Comparison of ENCODE assay signal across 20 cellular contexts in the genomic region with DNA sequence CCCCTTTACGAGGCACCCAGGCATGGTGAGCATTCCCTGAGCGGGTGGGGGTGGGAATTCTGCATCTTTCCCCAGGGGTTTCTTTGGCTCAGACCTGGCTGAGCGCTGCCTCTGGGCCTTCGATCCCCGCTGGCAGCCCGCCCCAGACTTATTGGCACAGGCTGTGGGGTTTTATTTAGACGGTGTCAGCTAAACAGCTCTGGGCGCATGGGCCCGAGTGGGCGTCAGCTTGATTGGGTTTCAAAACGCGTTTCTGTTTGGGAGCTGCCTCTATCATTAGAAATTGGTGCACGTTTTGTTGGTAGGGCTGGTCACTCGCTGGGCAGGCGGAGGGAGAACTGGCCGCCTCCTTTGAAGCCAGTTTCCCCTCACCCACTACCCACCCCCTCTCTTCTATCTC. TPM values are rescaled to one million over a fixed set of nuclear protein-coding genes. Genes with fewer than 3 reads are reported as not detected.
DNase-seq lines count a peak whose midpoint lies in the region; ATAC-seq and TF ChIP-seq lines count a peak whose summit lies in the region.
"Had no signal": no experiment of that assay in that cellular context is flagged by ENCODE, and none has a peak within 500 bp of the region (broad histone marks: within the 10 kb centered on the region; RNA-seq: fewer than 3 reads in every experiment).

No MANE protein-coding gene starts in this region.

- H3K4me1 ChIP-seq in BLaER1 treated with 17β-estradiol and CSF1 and Interleukin-3, amounts not matched to agents 10 nM and 100 nM, result peaks cover 83 to 100% (median 100%) of the 10 kb centered on the region in 10 experiments
- H3K4me1 ChIP-seq in heart right ventricle, result peaks cover 32 to 100% (median 71%) of the 10 kb centered on the region in 9 donors

- H3K9me3 ChIP-seq in BLaER1 treated with 17β-estradiol and CSF1 and Interleukin-3, amounts not matched to agents 10 nM and 100 nM (replicated peaks in 1 of 11), result no peaks in the 10 kb centered on the region
- no peaks in the 10 kb centered on the region for H3K9me3 ChIP-seq in heart right ventricle
- H3K9me3 ChIP-seq: gastrocnemius medialis, Peyer's patch, transverse colon had no signal

- ATAC-seq in heart right ventricle (peak in 5 of 8 donors; percentile 25 to 36 (median 35)), HG03469 (IDR thresholded peaks at IDR 0.05; ENCODE audit: unreplicated experiment) (no peak)
- ATAC-seq: effector memory CD8-positive, alpha-beta T cell; gastrocnemius medialis had no signal

- peak overlapping the region in 5 of 11 experiments; percentile 12 to 86 (median 52); a peak in 8 of 22 replicates for H3K27ac ChIP-seq in BLaER1 treated with 17β-estradiol and CSF1 and Interleukin-3, amounts not matched to agents 10 nM and 100 nM
- no peak overlapping the region for H3K27ac ChIP-seq in heart right ventricle
- H3K27ac ChIP-seq: cardiac muscle cell, gastrocnemius medialis, transverse colon had no signal

- H3K4me3 ChIP-seq in BLaER1 treated with 17β-estradiol and CSF1 and Interleukin-3, amounts not matched to agents 10 nM and 100 nM, result peak overlapping the region in 3 of 10 experiments; percentile 1 to 30 (median 5); a peak in 3 of 20 replicates
- no peak overlapping the region for H3K4me3 ChIP-seq in heart right ventricle
- H3K4me3 ChIP-seq: cardiac muscle cell, gastrocnemius medialis, Peyer's patch, transverse colon had no signal

- H3K4me2 ChIP-seq in BLaER1 treated with 17β-estradiol and CSF1 and Interleukin-3, amounts not matched to agents 10 nM and 100 nM, result peak overlapping the region; percentile 62 to 98 (median 84)

- intact Hi-C loops in heart right ventricle (cut with DNase I), result no loop called here
- intact Hi-C loops in posterior vena cava (cut with DNase I), result no loop called here

- TF ChIP-seq CTCF in heart right ventricle (IDR thresholded peaks at IDR 0.05), result no peak

- peaks cover 0 to 100% (median 93%) of the 10 kb centered on the region in 11 experiments; a peak in 20 of 22 replicates for H4K20me1 ChIP-seq in BLaER1 treated with 17β-estradiol and CSF1 and Interleukin-3, amounts not matched to agents 10 nM and 100 nM

- peaks cover 0 to 100% (median 0%) of the 10 kb centered on the region in 11 experiments; a peak in 8 of 22 replicates for H3K27me3 ChIP-seq in BLaER1 treated with 17β-estradiol and CSF1 and Interleukin-3, amounts not matched to agents 10 nM and 100 nM
- no peaks in the 10 kb centered on the region for H3K27me3 ChIP-seq in heart right ventricle
- H3K27me3 ChIP-seq: cardiac muscle cell, gastrocnemius medialis, Peyer's patch, transverse colon had no signal

- H3K9ac ChIP-seq in BLaER1 treated with 17β-estradiol and CSF1 and Interleukin-3, amounts not matched to agents 10 nM and 100 nM, result peak overlapping the region in 6 of 11 experiments; percentile 1 to 80 (median 56); a peak in 9 of 22 replicates

- H3K36me3 ChIP-seq in BLaER1 treated with 17β-estradiol and CSF1 and Interleukin-3, amounts not matched to agents 10 nM and 100 nM, result no peaks in the 10 kb centered on the region
- H3K36me3 ChIP-seq in heart right ventricle, result peaks cover 0 to 5% (median 0%) of the 10 kb centered on the region in 9 donors
- H3K36me3 ChIP-seq: cardiac muscle cell, gastrocnemius medialis, Peyer's patch, transverse colon had no signal

- 48 to 49% methylated on average over 16 of the region's 16 CpGs for WGBS in heart right ventricle, 2 donors

- DNase-seq in amygdala (lab: John Stamatoyannopoulos, UW) (peak in 42 of 56 donors; percentile 11 to 77 (median 50)), heart right ventricle (peak; percentile 49 to 66), posterior vena cava (ENCODE audit: low spot score) (peak; percentile 89), kidney tubule cell (ENCODE audit: low spot score) (no peak), amniotic stem cell (lab: John Stamatoyannopoulos, UW) (no peak), NCI-H524 treated with DMSO at 0.1 percent for 48 hours (lab: John Stamatoyannopoulos, UW) (no peak)
- DNase-seq: activated CD4-positive, CD25-positive, alpha-beta regulatory T cell treated with anti-CD3 and anti-CD28 coated beads, Interleukin-2, amount 50 U/mL, for 72 hours; activated CD8-positive, alpha-beta memory T cell treated with anti-CD3 and anti-CD28 coated beads, Interleukin-2, amount 50 U/mL, for 48 hours; activated naive CD4-positive, alpha-beta T cell treated with Interleukin-2 at 50 U/mL for 16 hours; effector memory CD8-positive, alpha-beta T cell; gastrocnemius medialis; NCI-H1694; NCI-H524; Peyer's patch; stimulated activated CD4-positive, alpha-beta T cell treated with anti-CD3 and anti-CD28 coated beads, Interleukin-2, amount 100 ng/mL, for 48 hours; stimulated activated CD8-positive, alpha-beta memory T cell treated with anti-CD3 and anti-CD28 coated beads, Interleukin-4, amount 100 ng/mL, for 48 hours; transverse colon had no signal

RNA-seq across cellular contexts. Expression of a gene that starts 21.0 kb away (rescaled TPM):
- total RNA-seq in heart right ventricle (10 to 100 TPM; 16.1 to 39.2 (median 30.4) TPM), posterior vena cava (10 to 100 TPM; 45.6 to 55.6 TPM)
- polyA plus RNA-seq in heart right ventricle, result 10 to 100 TPM; 10.5 to 81.8 TPM

Comparison
In these comparisons a context has a peak if more than half of its experiments do, and no peak if none do; other contexts are left out.
1. DNase-seq: peak in amygdala (42 of 56), heart right ventricle (2 of 2) and posterior vena cava (single experiment); none in kidney tubule cell (single experiment), amniotic stem cell (single experiment) and NCI-H524 treated with DMSO at 0.1 percent for 48 hours (single experiment).